8 cellular contexts compared by ENCODE assay signal in the genomic region with DNA sequence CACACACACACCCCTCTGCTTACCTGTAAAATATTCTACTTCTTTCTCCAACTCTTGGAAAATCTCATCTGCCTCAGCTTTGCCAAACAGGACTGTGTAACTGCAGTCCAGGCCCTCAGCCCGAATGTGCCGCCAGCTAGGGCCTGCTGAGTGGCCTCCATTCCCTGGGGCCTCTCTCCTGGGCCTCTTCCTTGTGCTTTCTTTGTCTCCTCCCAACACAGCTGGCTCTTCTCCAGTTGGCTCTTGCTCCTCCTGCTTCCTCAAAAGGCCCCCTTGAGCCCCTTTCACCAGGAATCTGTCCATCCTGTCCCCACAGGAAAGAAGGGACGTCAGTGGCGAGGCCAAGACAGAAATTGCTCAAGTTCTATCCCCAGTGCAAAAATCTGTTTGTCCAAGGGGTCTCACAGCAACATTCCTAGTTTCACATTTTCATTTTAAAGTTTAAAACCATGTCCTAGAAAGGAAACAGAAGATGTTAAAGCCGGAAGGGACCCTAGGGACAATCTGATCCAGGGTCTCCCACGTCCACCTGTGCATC. TPM values are rescaled to one million over a fixed set of nuclear protein-coding genes. Genes with fewer than 3 reads are reported as not detected.
A peak's percentile ranks its signal among the peaks of the same experiment; 100 is the strongest.
DNase-seq lines count a peak whose midpoint lies in the region; ATAC-seq and TF ChIP-seq lines count a peak whose summit lies in the region.

No MANE protein-coding gene starts in this region.

- no peak overlapping the region for H3K4ac ChIP-seq in neuronal stem cell (ENCODE audit: low read length)

- peaks cover 21 to 49% (median 30%) of the 10 kb centered on the region in 4 donors for H3K4me1 Mint-ChIP-seq in CD4-positive, alpha-beta memory T cell
- peaks cover 25% of the 10 kb centered on the region for H3K4me1 Mint-ChIP-seq in dendritic cell treated with granulocyte-macrophage colony-stimulating factor and Interleukin-4, amounts not matched to agents 40 ng/mL and 50 ng/mL, for 4 days (ENCODE audit: low read depth)

- no peak overlapping the region for H2BK120ac ChIP-seq in neuronal stem cell (ENCODE audit: low read depth, low read length)

- H2BK12ac ChIP-seq in neuronal stem cell (ENCODE audit: low read length): no peak overlapping the region

- no peaks in the 10 kb centered on the region for H3K79me1 ChIP-seq in neuronal stem cell (ENCODE audit: low read depth, low read length)

- no peaks in the 10 kb centered on the region for H4K20me1 ChIP-seq in MM.1S (ENCODE audit: insufficient read depth, low read length)

- peak overlapping the region; percentile 86 to 97 (median 95) for H3K27ac Mint-ChIP-seq in CD4-positive, alpha-beta memory T cell
- peak overlapping the region; percentile 66 for H3K27ac Mint-ChIP-seq in dendritic cell treated with granulocyte-macrophage colony-stimulating factor and Interleukin-4, amounts not matched to agents 40 ng/mL and 50 ng/mL, for 4 days

- no peak overlapping the region for H3K23ac ChIP-seq in neuronal stem cell (ENCODE audit: low read depth, low read length, poor library complexity)

- intact Hi-C loops in CD4-positive, alpha-beta memory T cell (cut with micrococcal nuclease): loop anchor here (1.0 to 10.0 kb wide), 9 partner anchors 40 to 1332 kb away; partner anchors contain the start of genes ISCU, PRDM4, SELPLG and SSH1
- intact Hi-C loops in dendritic cell treated with granulocyte-macrophage colony-stimulating factor and Interleukin-4, amounts not matched to agents 40 ng/mL and 50 ng/mL, for 4 days (cut with micrococcal nuclease): loop anchor here (1.0 to 10.0 kb wide), 5 partner anchors 40 to 478 kb away; partner anchors contain the start of genes DAO and USP30

- H3K4me2 ChIP-seq in MM.1S (ENCODE audit: low read depth, low read length) (peak overlapping the region; percentile 99), neuronal stem cell (ENCODE audit: insufficient read depth, low read length, poor library complexity, severe bottlenecking) (no peak overlapping the region)

- no peaks in the 10 kb centered on the region for H3K9me2 ChIP-seq in MM.1S (replicated peaks; ENCODE audit: insufficient read depth, low read length)

- H3K36me3 ChIP-seq in CD4-positive, alpha-beta memory T cell (ENCODE audit: insufficient read depth, low read length): peaks cover 19% of the 10 kb centered on the region
- H3K36me3 ChIP-seq in MM.1S (replicated peaks; ENCODE audit: insufficient read depth, low read length) (no peaks in the 10 kb centered on the region), neuronal stem cell (replicated peaks in 1 of 2; ENCODE audit: control insufficient read depth in 2 of 2, insufficient read depth in 2 of 2, low read length in 2 of 2) (peaks cover 14 to 47% of the 10 kb centered on the region in 2 donors)

- no peak overlapping the region for H2BK15ac ChIP-seq in neuronal stem cell (ENCODE audit: low read length)

- peaks cover 26% of the 10 kb centered on the region for H3K4me1 ChIP-seq in CD4-positive, alpha-beta memory T cell (ENCODE audit: insufficient read depth, low read length)
- H3K4me1 ChIP-seq in MM.1S (ENCODE audit: low read length) (peaks cover 19% of the 10 kb centered on the region), neuronal stem cell (ENCODE audit: control insufficient read depth in 2 of 2, insufficient read depth in 1 of 2, low read depth in 1 of 2, low read length in 2 of 2) (peaks cover 10 to 11% of the 10 kb centered on the region in 2 donors)

- H3K27me3 ChIP-seq in CD4-positive, alpha-beta memory T cell (ENCODE audit: insufficient read depth, low read length): no peaks in the 10 kb centered on the region
- H3K27me3 ChIP-seq in MM.1S (replicated peaks; ENCODE audit: insufficient read depth, low read length): no peaks in the 10 kb centered on the region
- no peaks in the 10 kb centered on the region for H3K27me3 ChIP-seq in neuronal stem cell (ENCODE audit: control insufficient read depth in 3 of 3, insufficient read depth in 3 of 3, low read depth in 1 of 3, low read length in 3 of 3)

- ATAC-seq in GM21360 (IDR thresholded peaks at IDR 0.05; ENCODE audit: unreplicated experiment): no peak

- H3K4me3 Mint-ChIP-seq in CD4-positive, alpha-beta memory T cell: peak overlapping the region; percentile 84 to 91 (median 86)
- peak overlapping the region; percentile 74 for H3K4me3 Mint-ChIP-seq in dendritic cell treated with granulocyte-macrophage colony-stimulating factor and Interleukin-4, amounts not matched to agents 40 ng/mL and 50 ng/mL, for 4 days

- TF ChIP-seq CTCF in MM.1S (IDR thresholded peaks at IDR 0.05; ENCODE audit: low read length): no peak

- no peaks in the 10 kb centered on the region for H3K9me3 Mint-ChIP-seq in CD4-positive, alpha-beta memory T cell
- H3K9me3 Mint-ChIP-seq in dendritic cell treated with granulocyte-macrophage colony-stimulating factor and Interleukin-4, amounts not matched to agents 40 ng/mL and 50 ng/mL, for 4 days: no peaks in the 10 kb centered on the region

- peak overlapping the region; percentile 60 for H3K27ac ChIP-seq in CD4-positive, alpha-beta memory T cell (ENCODE audit: low read depth, low read length)
- H3K27ac ChIP-seq in MM.1S (ENCODE audit: low read length): peak overlapping the region; percentile 41; the same call in 1 of the 2 replicates
- no peak overlapping the region for H3K27ac ChIP-seq in neuronal stem cell (replicated peaks; ENCODE audit: low read length)

- H3K9ac ChIP-seq in MM.1S (ENCODE audit: low read length): peak overlapping the region; percentile 80
- no peak overlapping the region for H3K9ac ChIP-seq in neuronal stem cell (ENCODE audit: low read depth, low read length, poor library complexity)

- H2AK5ac ChIP-seq in neuronal stem cell (ENCODE audit: low read depth, low read length): peak overlapping the region; percentile 43

- DNase-seq in CD4-positive, alpha-beta memory T cell: no peak
- no peak for DNase-seq in MM.1S
- DNase-seq in neuronal stem cell (ENCODE audit: low spot score): no peak
- no peak for DNase-seq in middle frontal gyrus (ENCODE audit: extremely low spot score, low spot score)
- DNase-seq in germinal center (ENCODE audit: low spot score): no peak
- no peak for DNase-seq in CD1c-positive myeloid dendritic cell (ENCODE audit: extremely low spot score)

- no peak overlapping the region for H3K14ac ChIP-seq in neuronal stem cell (ENCODE audit: low read length)

- H3K36me3 Mint-ChIP-seq in CD4-positive, alpha-beta memory T cell: peaks cover 7 to 33% of the 10 kb centered on the region in 2 donors
- H3K36me3 Mint-ChIP-seq in dendritic cell treated with granulocyte-macrophage colony-stimulating factor and Interleukin-4, amounts not matched to agents 40 ng/mL and 50 ng/mL, for 4 days (ENCODE audit: low read depth): peaks cover 27% of the 10 kb centered on the region

- no peaks in the 10 kb centered on the region for H3K27me3 Mint-ChIP-seq in CD4-positive, alpha-beta memory T cell
- H3K27me3 Mint-ChIP-seq in dendritic cell treated with granulocyte-macrophage colony-stimulating factor and Interleukin-4, amounts not matched to agents 40 ng/mL and 50 ng/mL, for 4 days: no peaks in the 10 kb centered on the region

- peak overlapping the region; percentile 62 to 75 for H3K4me3 ChIP-seq in CD4-positive, alpha-beta memory T cell (ENCODE audit: low read length in 2 of 2)
- H3K4me3 ChIP-seq in MM.1S (ENCODE audit: low read length) (peak overlapping the region; percentile 86), neuronal stem cell (ENCODE audit: low read length in 2 of 2) (peak overlapping the region in 1 of 2 donors; percentile 51)

- H3K9me3 ChIP-seq in CD4-positive, alpha-beta memory T cell (ENCODE audit: control insufficient read depth in 1 of 2, low read length in 2 of 2): no peaks in the 10 kb centered on the region
- H3K9me3 ChIP-seq in MM.1S (replicated peaks; ENCODE audit: insufficient read depth, low read length): no peaks in the 10 kb centered on the region
- peaks cover 0 to 7% of the 10 kb centered on the region in 2 donors for H3K9me3 ChIP-seq in neuronal stem cell (replicated peaks in 1 of 2; ENCODE audit: control insufficient read depth in 2 of 2, insufficient read depth in 1 of 2, low read depth in 1 of 2, low read length in 2 of 2)

- no peaks in the 10 kb centered on the region for H3F3A ChIP-seq in MM.1S (ENCODE audit: insufficient read depth, low read length)

- peaks cover 28% of the 10 kb centered on the region for H3K79me2 ChIP-seq in MM.1S (ENCODE audit: low read length)

- CTCF ChIA-PET in CD4-positive, alpha-beta memory T cell (lab: Charles Lee; ENCODE audit: partially characterized antibody): interaction anchor here (0.9 to 4.3 kb wide), 14 partner anchors 8 to 428 kb away, joined by 3 to 57 read pairs (median 7); partner anchors contain the start of gene USP30

- H4K91ac ChIP-seq in neuronal stem cell (ENCODE audit: low read depth, low read length, poor library complexity): no peak overlapping the region

- no peak overlapping the region for H2BK5ac ChIP-seq in neuronal stem cell (ENCODE audit: low read length)

- H4K8ac ChIP-seq in neuronal stem cell (ENCODE audit: low read depth, low read length): no peak overlapping the region

- POLR2A ChIA-PET in CD4-positive, alpha-beta memory T cell (lab: Charles Lee; ENCODE audit: partially characterized antibody): interaction anchor here (0.9 to 1.8 kb wide), 4 partner anchors 38 to 531 kb away, joined by 4 to 6 read pairs (median 6); partner anchors contain the start of genes ISCU, SART3, SSH1 and USP30

- H2AFZ ChIP-seq in MM.1S (ENCODE audit: low read length): peak overlapping the region; percentile 91
- peak overlapping the region; percentile 77 for H2AFZ ChIP-seq in neuronal stem cell (ENCODE audit: low read length)

- WGBS in neuronal stem cell (ENCODE audit: extremely low coverage in 2 of 2, insufficient read length in 2 of 2, insufficient replicate concordance in 1 of 2), 2 donors: no CpG with 5 or more reads among the region's 6 CpGs

- no peak overlapping the region for H3K18ac ChIP-seq in neuronal stem cell (ENCODE audit: low read length)

RNA-seq across cellular contexts. Expression of gene ALKBH2, which starts 0.7 kb away (rescaled TPM):
- total RNA-seq in CD4-positive, alpha-beta memory T cell: 10 to 100 TPM; 12.9 to 14.4 TPM
- polyA plus RNA-seq in CD4-positive, alpha-beta memory T cell: 10 to 100 TPM; 15.0 to 16.4 TPM
- polyA plus RNA-seq in neuronal stem cell (2013, experiment 1 of 2): 26.3 TPM
- 26.4 TPM for polyA plus RNA-seq in neuronal stem cell (2013, experiment 2 of 2)

RNA-seq across cellular contexts. Expression of gene UNG, which starts 4.8 kb away (rescaled TPM):
- 10 to 100 TPM; 18.5 to 19.5 TPM for total RNA-seq in CD4-positive, alpha-beta memory T cell
- polyA plus RNA-seq in CD4-positive, alpha-beta memory T cell: 10 to 100 TPM; 43.1 to 47.1 TPM
- polyA plus RNA-seq in neuronal stem cell (2013, experiment 1 of 2): 51.4 TPM
- 50.5 TPM for polyA plus RNA-seq in neuronal stem cell (2013, experiment 2 of 2)

RNA-seq across cellular contexts. Expression of gene ACACB, which starts 23.8 kb away (rescaled TPM):
- 10 to 100 TPM; 46.7 to 47.1 TPM for total RNA-seq in CD4-positive, alpha-beta memory T cell
- 1 to 10 TPM in 1 of 2 donors, under 1 TPM in 1; 0.83 to 2.0 TPM for polyA plus RNA-seq in CD4-positive, alpha-beta memory T cell
- polyA plus RNA-seq in neuronal stem cell (2013, experiment 1 of 2): 3.8 TPM
- 4.0 TPM for polyA plus RNA-seq in neuronal stem cell (2013, experiment 2 of 2)

RNA-seq across cellular contexts. Expression of gene USP30, which starts 40.2 kb away (rescaled TPM):
- 10 to 100 TPM in 1 of 2 experiments, 1 to 10 TPM in 1; 8.1 to 14.2 TPM for total RNA-seq in CD4-positive, alpha-beta memory T cell
- polyA plus RNA-seq in CD4-positive, alpha-beta memory T cell: 10 to 100 TPM in 1 of 2 donors, 1 to 10 TPM in 1; 6.8 to 13.9 TPM
- 17.8 TPM for polyA plus RNA-seq in neuronal stem cell (2013, experiment 1 of 2)
- 16.3 TPM for polyA plus RNA-seq in neuronal stem cell (2013, experiment 2 of 2)
